Comparison of ENCODE assay signal across 21 cellular contexts in the genomic region with DNA sequence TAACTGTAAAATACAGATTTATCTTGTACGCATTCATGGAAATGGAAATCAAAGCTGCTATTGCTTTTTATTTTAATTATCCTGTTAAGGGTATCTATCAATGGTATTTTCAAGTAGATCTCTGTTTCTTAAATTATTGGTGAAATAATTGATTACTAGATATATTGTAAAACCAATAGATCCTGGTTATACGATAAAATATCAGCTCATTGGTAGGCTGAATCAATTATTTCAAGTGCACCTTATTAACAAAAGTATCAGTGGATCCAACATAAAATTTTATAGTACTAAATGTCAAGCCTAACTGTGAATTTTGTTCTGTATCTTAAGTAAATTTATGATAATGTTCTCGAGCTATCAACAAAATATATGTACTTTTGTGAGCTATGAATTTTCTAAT. TPM values are rescaled to one million over a fixed set of nuclear protein-coding genes. Genes with fewer than 3 reads are reported as not detected.
DNase-seq lines count a peak whose midpoint lies in the region; ATAC-seq, FAIRE-seq and TF ChIP-seq lines count a peak whose summit lies in the region.
"Had no signal": no experiment of that assay in that cellular context is flagged by ENCODE, and none has a peak within 500 bp of the region (broad histone marks: within the 10 kb centered on the region; RNA-seq: fewer than 3 reads in every experiment).

No MANE protein-coding gene starts in this region.

- no peaks in the 10 kb centered on the region for H3K9me3 ChIP-seq in mammary epithelial cell (replicated peaks; ENCODE audit: insufficient read depth, low read length)
- H3K9me3 ChIP-seq in breast epithelium: no peaks in the 10 kb centered on the region
- no peaks in the 10 kb centered on the region for H3K9me3 ChIP-seq in GM12878 (replicated peaks; ENCODE audit: control insufficient read depth, insufficient read depth, low read length)
- H3K9me3 ChIP-seq: A549; BLaER1 treated with 17β-estradiol and CSF1 and Interleukin-3, amounts not matched to agents 10 nM and 100 nM; Caco-2 had no signal

- ATAC-seq in GM12878: no peak
- ATAC-seq in HG03196 (IDR thresholded peaks at IDR 0.05; ENCODE audit: unreplicated experiment): no peak
- ATAC-seq: A549; CD8-positive, alpha-beta T cell had no signal

- H3K4me3 ChIP-seq in mammary epithelial cell (replicated peaks in 1 of 3; ENCODE audit: insufficient read depth in 1 of 3, low read depth in 2 of 3, low read length in 3 of 3) (no peak overlapping the region), breast epithelium (no peak overlapping the region), GM12878 (no peak overlapping the region)
- H3K4me3 ChIP-seq: A549; BLaER1 treated with 17β-estradiol and CSF1 and Interleukin-3, amounts not matched to agents 10 nM and 100 nM had no signal

- H3K4me1 ChIP-seq in mammary epithelial cell (ENCODE audit: insufficient read depth, low read length) (peaks cover 1% of the 10 kb centered on the region), breast epithelium (no peaks in the 10 kb centered on the region), GM12878 (ENCODE audit: control insufficient read depth, insufficient read depth, low read length) (no peaks in the 10 kb centered on the region)

- in situ Hi-C loops in mammary epithelial cell (cut with MboI; ENCODE audit: low sequenced_read_pairs in 2 of 2): no loop called here
- in situ Hi-C loops in GM12878 (cut with MboI): no loop called here

- DNase-seq in mammary epithelial cell (no peak), breast epithelium (ENCODE audit: low spot score in 2 of 2) (no peak), GM12878 (ENCODE audit: low read depth, low spot score) (no peak), NCI-H2029 (lab: John Stamatoyannopoulos, UW) (no peak)
- DNase-seq: AML-193; Caco-2; CD4-positive, alpha-beta T cell; CD8-positive, alpha-beta T cell; DMS 273 treated with DMSO at 0.1 percent for 48 hours; DMS153; DMS53; DMS79; DND-41; EL; GDM1 had no signal

- no peaks in the 10 kb centered on the region for H4K20me1 ChIP-seq in mammary epithelial cell (ENCODE audit: insufficient read depth, low read length)
- no peaks in the 10 kb centered on the region for H4K20me1 ChIP-seq in GM12878 (ENCODE audit: control insufficient read depth, insufficient read depth)
- H4K20me1 ChIP-seq: BLaER1 treated with 17β-estradiol and CSF1 and Interleukin-3, amounts not matched to agents 10 nM and 100 nM had no signal

- no peak for TF ChIP-seq RAD21 in GM12878 (IDR thresholded peaks at IDR 0.05; ENCODE audit: insufficient read depth, low read depth, low read length)

- CTCF ChIA-PET in mammary epithelial cell (lab: Charles Lee; ENCODE audit: low non-redundant PET): no interaction called here
- CTCF ChIA-PET in GM12878 (lab: Yijun Ruan, JAX): no interaction called here

- H3K36me3 ChIP-seq in mammary epithelial cell (ENCODE audit: insufficient read depth, low read length): peaks cover 16% of the 10 kb centered on the region
- H3K36me3 ChIP-seq in breast epithelium: no peaks in the 10 kb centered on the region
- H3K36me3 ChIP-seq in GM12878 (ENCODE audit: control insufficient read depth in 2 of 2, insufficient read depth in 2 of 2, low read length in 1 of 2): peaks cover 0 to 8% of the 10 kb centered on the region in 2 experiments; a peak in 1 of 4 replicates

- POLR2A ChIA-PET in GM12878 (lab: Charles Lee): interaction anchor here (0.6 kb wide), 1 partner anchor 88 kb away, joined by 3 read pairs; no protein-coding TSS in a partner anchor

- SMC1A ChIA-PET in GM12878 (lab: Charles Lee; ENCODE audit: uncharacterized antibody, unreplicated experiment): interaction anchor here (1.1 kb wide), 1 partner anchor 288 kb away, joined by 3 read pairs; no protein-coding TSS in a partner anchor

- H2AFZ ChIP-seq in mammary epithelial cell (ENCODE audit: low read depth, low read length) (no peak overlapping the region), GM12878 (ENCODE audit: control insufficient read depth, low read depth, low read length) (no peak overlapping the region)

- no peak for TF ChIP-seq POLR2A in breast epithelium (IDR thresholded peaks at IDR 0.05)
- TF ChIP-seq POLR2A in GM12878 (IDR thresholded peaks at IDR 0.05; ENCODE audit: low read depth, low read length): no peak

- H3K9ac ChIP-seq in mammary epithelial cell (ENCODE audit: insufficient read depth, low read length) (no peak overlapping the region), GM12878 (ENCODE audit: control insufficient read depth, insufficient read depth, low read length) (no peak overlapping the region)
- H3K9ac ChIP-seq: BLaER1 treated with 17β-estradiol and CSF1 and Interleukin-3, amounts not matched to agents 10 nM and 100 nM had no signal

- H3K4me2 ChIP-seq in mammary epithelial cell (ENCODE audit: insufficient read depth, low read depth, low read length) (no peak overlapping the region), GM12878 (ENCODE audit: control insufficient read depth, insufficient read depth) (no peak overlapping the region)
- H3K4me2 ChIP-seq: BLaER1 treated with 17β-estradiol and CSF1 and Interleukin-3, amounts not matched to agents 10 nM and 100 nM had no signal

- RAD21 ChIA-PET in GM12878 (lab: Charles Lee; ENCODE audit: unreplicated experiment): interaction anchor here (0.5 kb wide), 1 partner anchor 58 kb away, joined by 3 read pairs; no protein-coding TSS in a partner anchor

- no peak for TF ChIP-seq EP300 in GM12878 (IDR thresholded peaks at IDR 0.05; ENCODE audit: borderline replicate concordance in 1 of 2, control insufficient read depth in 1 of 2, low read depth in 2 of 2, low read length in 2 of 2)

- no peak for TF ChIP-seq CTCF in mammary epithelial cell (conservative IDR thresholded peaks at IDR 0.05 in 1 of 2, IDR thresholded peaks at IDR 0.05 in 1 of 2; ENCODE audit: extremely low read depth in 1 of 2, insufficient read depth in 1 of 2, low read depth in 1 of 2, low read length in 2 of 2)
- no peak for TF ChIP-seq CTCF in breast epithelium (IDR thresholded peaks at IDR 0.05)
- TF ChIP-seq CTCF in GM12878 (IDR thresholded peaks at IDR 0.05 in 2 of 3, conservative IDR thresholded peaks at IDR 0.05 in 1 of 3; ENCODE audit: control insufficient read depth in 2 of 3, extremely low read depth in 1 of 3, insufficient read depth in 1 of 3, low read depth in 3 of 3, low read length in 3 of 3): no peak

- intact Hi-C loops in mammary epithelial cell (cut with micrococcal nuclease): no loop called here
- intact Hi-C loops in breast epithelium (cut with DNase I; ENCODE audit: low total_unique reads): no loop called here
- intact Hi-C loops in GM12878 (cut with micrococcal nuclease; ENCODE audit: unreplicated experiment): no loop called here

- H3K79me2 ChIP-seq in mammary epithelial cell (ENCODE audit: insufficient read depth, low read length): peaks cover 10% of the 10 kb centered on the region
- H3K79me2 ChIP-seq in GM12878 (ENCODE audit: control insufficient read depth, insufficient read depth, low read length): no peaks in the 10 kb centered on the region

- no peak overlapping the region for H3K27ac ChIP-seq in mammary epithelial cell (ENCODE audit: insufficient read depth, low read depth, low read length)
- no peak overlapping the region for H3K27ac ChIP-seq in breast epithelium
- no peak overlapping the region for H3K27ac ChIP-seq in GM12878 (ENCODE audit: control insufficient read depth, insufficient read depth)
- H3K27ac ChIP-seq: 22Rv1; A549; BLaER1 treated with 17β-estradiol and CSF1 and Interleukin-3, amounts not matched to agents 10 nM and 100 nM; C4-2B had no signal

- TSS peak; percentile 1 for BruUV-seq in mammary epithelial cell (replicated peaks; lab: Mats Ljungman, UMichigan)
- no TSS peak for BruUV-seq in GM12878 (replicated peaks; lab: Mats Ljungman, UMichigan)

- H3K27me3 ChIP-seq in mammary epithelial cell (ENCODE audit: insufficient read depth, low read length) (no peaks in the 10 kb centered on the region), breast epithelium (no peaks in the 10 kb centered on the region), GM12878 (replicated peaks in 1 of 2; ENCODE audit: control insufficient read depth in 2 of 2, insufficient read depth in 2 of 2, low read length in 1 of 2) (no peaks in the 10 kb centered on the region)
- H3K27me3 ChIP-seq: BLaER1 treated with 17β-estradiol and CSF1 and Interleukin-3, amounts not matched to agents 10 nM and 100 nM had no signal

- 97% methylated on average over 3 of the region's 3 CpGs for WGBS in mammary epithelial cell (ENCODE audit: low coverage, missing lambda C conversion rate)
- 93% methylated on average over 3 of the region's 3 CpGs for WGBS in GM12878 (ENCODE audit: insufficient coverage, insufficient replicate concordance, low lambda C conversion rate, missing lambda C conversion rate)

- dilution Hi-C loops in mammary epithelial cell (cut with HindIII; ENCODE audit: low sequenced_read_pairs): loop anchor here (5.0 kb wide), 1 partner anchor 131 kb away; no protein-coding TSS in a partner anchor

- FAIRE-seq in GM12878 (lab: Jason Lieb, UNC): no peak
- FAIRE-seq: A549, GM12891 had no signal

RNA-seq across cellular contexts. Expression of gene PARD6B, which starts 21.8 kb away (rescaled TPM):
- total RNA-seq in mammary epithelial cell (1 to 10 TPM; 5.6 to 7.7 TPM), breast epithelium (10 to 100 TPM in 2 of 3 donors, 1 to 10 TPM in 1; 1.4 to 30.6 (median 13.4) TPM), GM12878 (2014; rRNA removed) (2.1 and 2.6 TPM in 2 replicates), GM12878 (2014; rRNA removed; fragmentation: Illumina TruSeq; extraction: Trizol) (3.0 and 3.1 TPM in 2 replicates), GM12878 (2021) (4.3 and 4.7 TPM in 2 replicates)
- polyA plus RNA-seq in mammary epithelial cell (1.5 TPM), GM12878 (2011; rRNA removed) (1.3 and 2.6 TPM in 2 replicates), GM12878 (2014; fragmentation: Illumina TruSeq; extraction: Trizol) (0.65 and 1.1 TPM in 2 replicates), GM12878 (2014; fragmentation: Nextera tagmentation; extraction: Ambion mirVana) (1 to 10 TPM in 1 of 2 experiments, under 1 TPM in 1; 0.57 to 1.9 TPM), GM12878 (2014; rRNA removed) (0.85 and 0.86 TPM in 2 replicates), GM12878 (2016; fragmentation: Nextera tagmentation; extraction: Ambion mirVana) (1 to 10 TPM; 2.5 to 3.0 TPM)
- polyA minus RNA-seq in mammary epithelial cell: 4.8 TPM
- 5.4 and 5.5 TPM in 2 replicates for total RNA-seq in GM12878 (2013; cell fraction: nucleolus; rRNA removed)
- 0.54 TPM for polyA plus RNA-seq in GM12878 (2011; ENCODE audit: low read depth)
- 0.57 and 0.67 TPM in 2 replicates for polyA plus RNA-seq in GM12878 (2011; cell fraction: cytosol; rRNA removed)
- polyA plus RNA-seq in GM12878 (2011; cell fraction: nucleus; rRNA removed): 0.55 and 0.63 TPM in 2 replicates
- polyA plus RNA-seq in GM12878 (2012): 0.60 and 0.88 TPM in 2 replicates
- polyA minus RNA-seq in GM12878 (2011; rRNA and poly(A)+ RNA removed): 1.2 and 1.8 TPM in 2 replicates
- polyA minus RNA-seq in GM12878 (2011; cell fraction: cytosol; rRNA and poly(A)+ RNA removed): 1.2 and 1.6 TPM in 2 replicates
- 0.73 and 1.1 TPM in 2 replicates for polyA minus RNA-seq in GM12878 (2011; cell fraction: nucleus; rRNA and poly(A)+ RNA removed)

RNA-seq across cellular contexts. Expression of gene BCAS4, which starts 41.7 kb away (rescaled TPM):
- 10 to 100 TPM; 15.0 to 16.4 TPM for total RNA-seq in mammary epithelial cell
- polyA plus RNA-seq in mammary epithelial cell: 21.4 TPM
- polyA minus RNA-seq in mammary epithelial cell: 2.7 TPM
- 10 to 100 TPM in 2 of 3 donors, 1 to 10 TPM in 1; 6.6 to 22.2 (median 10.5) TPM for total RNA-seq in breast epithelium
- 33.2 and 41.2 TPM in 2 replicates for total RNA-seq in GM12878 (2013; cell fraction: nucleolus; rRNA removed)
- 196 and 212 TPM in 2 replicates for total RNA-seq in GM12878 (2014; rRNA removed)
- 30.7 and 40.4 TPM in 2 replicates for total RNA-seq in GM12878 (2014; rRNA removed; fragmentation: Illumina TruSeq; extraction: Trizol)
- 84.3 and 90.1 TPM in 2 replicates for total RNA-seq in GM12878 (2021)
- polyA plus RNA-seq in GM12878 (2011; ENCODE audit: low read depth): 197 TPM
- 21.8 and 31.5 TPM in 2 replicates for polyA plus RNA-seq in GM12878 (2011; rRNA removed)
- 28.9 and 69.9 TPM in 2 replicates for polyA plus RNA-seq in GM12878 (2011; cell fraction: cytosol; rRNA removed)
- 43.0 and 45.6 TPM in 2 replicates for polyA plus RNA-seq in GM12878 (2011; cell fraction: nucleus; rRNA removed)
- polyA plus RNA-seq in GM12878 (2012): 87.8 and 101 TPM in 2 replicates
- 19.5 and 30.1 TPM in 2 replicates for polyA plus RNA-seq in GM12878 (2014; fragmentation: Illumina TruSeq; extraction: Trizol)
- polyA plus RNA-seq in GM12878 (2014; fragmentation: Nextera tagmentation; extraction: Ambion mirVana): 10 to 100 TPM; 14.8 to 34.2 TPM
- 214 and 266 TPM in 2 replicates for polyA plus RNA-seq in GM12878 (2014; rRNA removed)
- polyA plus RNA-seq in GM12878 (2016; fragmentation: Nextera tagmentation; extraction: Ambion mirVana): 100 to 1,000 TPM; 127 to 132 TPM
- polyA minus RNA-seq in GM12878 (2011; rRNA and poly(A)+ RNA removed): 13.5 and 16.0 TPM in 2 replicates
- 5.9 and 7.5 TPM in 2 replicates for polyA minus RNA-seq in GM12878 (2011; cell fraction: cytosol; rRNA and poly(A)+ RNA removed)
- polyA minus RNA-seq in GM12878 (2011; cell fraction: nucleus; rRNA and poly(A)+ RNA removed): 13.7 and 22.7 TPM in 2 replicates
